In genomic region chr1:173878251-173878650, GRCh38 we compare ENCODE assay signal across 27 cellular contexts. TPM values are rescaled to one million over a fixed set of nuclear protein-coding genes. Genes with fewer than 3 reads are reported as not detected.
"Had no signal": no experiment of that assay in that cellular context is flagged by ENCODE, and none has a peak within 500 bp of the region (broad histone marks: within the 10 kb centered on the region; RNA-seq: fewer than 3 reads in every experiment).

No MANE protein-coding gene starts in this region.

- H3K4me1 ChIP-seq: esophagus muscularis mucosa, heart right ventricle, left lung, neural progenitor cell, prostate gland, sigmoid colon, tibial nerve, upper lobe of left lung had no signal

- H3K27me3 ChIP-seq: esophagus muscularis mucosa, heart right ventricle, left lung, neural progenitor cell, sigmoid colon, tibial nerve, upper lobe of left lung had no signal

- DNase-seq: cortex of kidney; effector CD4-positive, alpha-beta T cell; foreskin melanocyte; glutamatergic neuron; heart right ventricle; hippocampal formation; left cardiac atrium; left lung; natural killer cell; nucleus accumbens; right cardiac atrium; sigmoid colon; stimulated activated CD4-positive, alpha-beta T cell treated with anti-CD3 and anti-CD28 coated beads, Interleukin-2, amount 100 ng/mL, for 24 hours; stimulated activated CD4-positive, alpha-beta T cell treated with anti-CD3 and anti-CD28 coated beads, Interleukin-4, amount 100 ng/mL, for 24 hours; stimulated activated naive B cell treated with anti-CD40 and anti-IgM and Interleukin-4, amounts not matched to agents 10 μg/mL and 1 μg/mL and 100 μg/mL, for 72 hours; upper lobe of left lung had no signal

- H3K27me3 Mint-ChIP-seq: stimulated activated naive B cell treated with anti-CD40 and anti-IgM and Interleukin-4, amounts not matched to agents 10 μg/mL and 1 μg/mL and 100 μg/mL, for 72 hours; stimulated activated naive CD8-positive, alpha-beta T cell treated with anti-CD3 and anti-CD28 coated beads, Interleukin-15, Interleukin-2, amounts not matched to agents 100 ng/mL and 50 ng/mL, for 24 hours had no signal

- ATAC-seq: heart right ventricle; left cardiac atrium; left lung; natural killer cell; right cardiac atrium; stimulated activated naive B cell treated with anti-CD40 and anti-IgM and Interleukin-4, amounts not matched to agents 10 μg/mL and 1 μg/mL and 100 μg/mL, for 72 hours had no signal

- H3K4me3 ChIP-seq: esophagus muscularis mucosa, heart right ventricle, left lung, neural progenitor cell, prostate gland, sigmoid colon, thoracic aorta, tibial nerve, upper lobe of left lung had no signal

- H3K4me3 Mint-ChIP-seq: natural killer cell; neural progenitor cell; stimulated activated naive B cell treated with anti-CD40 and anti-IgM and Interleukin-4, amounts not matched to agents 10 μg/mL and 1 μg/mL and 100 μg/mL, for 72 hours; stimulated activated naive CD8-positive, alpha-beta T cell treated with anti-CD3 and anti-CD28 coated beads, Interleukin-15, Interleukin-2, amounts not matched to agents 100 ng/mL and 50 ng/mL, for 24 hours had no signal

- H3K9me3 ChIP-seq: esophagus muscularis mucosa, heart right ventricle, left lung, prostate gland, sigmoid colon, thoracic aorta, tibial nerve, upper lobe of left lung had no signal

- H3K27ac Mint-ChIP-seq: neural progenitor cell; stimulated activated naive B cell treated with anti-CD40 and anti-IgM and Interleukin-4, amounts not matched to agents 10 μg/mL and 1 μg/mL and 100 μg/mL, for 72 hours; stimulated activated naive CD8-positive, alpha-beta T cell treated with anti-CD3 and anti-CD28 coated beads, Interleukin-15, Interleukin-2, amounts not matched to agents 100 ng/mL and 50 ng/mL, for 24 hours had no signal

- H3K9me3 Mint-ChIP-seq: natural killer cell; neural progenitor cell; stimulated activated naive B cell treated with anti-CD40 and anti-IgM and Interleukin-4, amounts not matched to agents 10 μg/mL and 1 μg/mL and 100 μg/mL, for 72 hours; stimulated activated naive CD8-positive, alpha-beta T cell treated with anti-CD3 and anti-CD28 coated beads, Interleukin-15, Interleukin-2, amounts not matched to agents 100 ng/mL and 50 ng/mL, for 24 hours had no signal

- H3K27ac ChIP-seq: esophagus muscularis mucosa, heart right ventricle, left lung, neural progenitor cell, prostate gland, sigmoid colon, thoracic aorta, tibial nerve, upper lobe of left lung had no signal

- H3K36me3 ChIP-seq: neural progenitor cell, prostate gland had no signal

RNA-seq across cellular contexts. Expression of gene SERPINC1, which starts 38.9 kb away (rescaled TPM):
- total RNA-seq: dermis microvascular lymphatic vessel endothelial cell, epithelial cell of proximal tubule, esophagus muscularis mucosa, fibroblast of lung, lower leg skin, prostate gland, sigmoid colon, skeletal muscle tissue, thoracic aorta, tibial nerve had no signal
